ENCODE assay signal across 9 cellular contexts in genomic region chr7:134547738-134548054, GRCh38. TPM values are rescaled to one million over a fixed set of nuclear protein-coding genes. Genes with fewer than 3 reads are reported as not detected.
DNase-seq lines count a peak whose midpoint lies in the region; ATAC-seq, FAIRE-seq and TF ChIP-seq lines count a peak whose summit lies in the region.
"Had no signal": no experiment of that assay in that cellular context is flagged by ENCODE, and none has a peak within 500 bp of the region (broad histone marks: within the 10 kb centered on the region; RNA-seq: fewer than 3 reads in every experiment).

No MANE protein-coding gene starts in this region.

- no peak overlapping the region for H3K9ac ChIP-seq in HepG2 (ENCODE audit: insufficient read depth, low read depth, low read length)

- TF ChIP-seq EP300 in HepG2 (IDR thresholded peaks at IDR 0.05; ENCODE audit: low read depth in 2 of 2, low read length in 2 of 2) (no peak), HepG2 (CRISPR knock-in tag; IDR thresholded peaks at IDR 0.05; ENCODE audit: borderline replicate concordance) (no peak)

- H2AFZ ChIP-seq in HepG2 (ENCODE audit: low read length): no peak overlapping the region

- TF ChIP-seq CTCF in Caco-2 (IDR thresholded peaks at IDR 0.05; ENCODE audit: insufficient read depth in 1 of 2, low read depth in 1 of 2, low read length in 1 of 2, severe bottlenecking in 1 of 2, unreplicated experiment in 1 of 2): no peak
- TF ChIP-seq CTCF in bronchial epithelial cell (IDR thresholded peaks at IDR 0.05; ENCODE audit: insufficient read depth, low read length, severe bottlenecking): no peak
- TF ChIP-seq CTCF in HepG2 (CRISPR knock-in tag; IDR thresholded peaks at IDR 0.05): no peak

- H4K20me1 ChIP-seq in HepG2 (ENCODE audit: insufficient read depth, low read length): no peaks in the 10 kb centered on the region; the same call in 1 of the 2 replicates

- intact Hi-C loops in Caco-2 (cut with micrococcal nuclease; ENCODE audit: unreplicated experiment) (loop anchor here (1.0 kb wide), 3 partner anchors 33 to 115 kb away; no protein-coding TSS in a partner anchor), HepG2 (cut with micrococcal nuclease; ENCODE audit: unreplicated experiment) (loop anchor here (1.0 to 2.0 kb wide), 3 partner anchors 27 to 115 kb away; no protein-coding TSS in a partner anchor)

- 27% methylated on average over 10 of the region's 10 CpGs for WGBS in HepG2 (ENCODE audit: low lambda C conversion rate)
- WGBS in urinary bladder: 24% methylated on average over 10 of the region's 10 CpGs

- no peak overlapping the region for H3K27ac ChIP-seq in HepG2 (ENCODE audit: extremely low read length, insufficient read depth, low read length)
- H3K27ac ChIP-seq in urinary bladder (ENCODE audit: low read depth): no peak overlapping the region

- ATAC-seq in GM21367 (IDR thresholded peaks at IDR 0.05; ENCODE audit: unreplicated experiment): peak; percentile 74
- ATAC-seq in HG03520 (IDR thresholded peaks at IDR 0.05; ENCODE audit: unreplicated experiment): peak; percentile 70
- peak; percentile 90 for ATAC-seq in HepG2

- H3K27me3 ChIP-seq in Caco-2 (replicated peaks; ENCODE audit: control insufficient read depth, insufficient read depth, low read length) (no peaks in the 10 kb centered on the region), bronchial epithelial cell (ENCODE audit: control insufficient read depth, insufficient read depth, low read length) (no peaks in the 10 kb centered on the region), HepG2 (ENCODE audit: control insufficient read depth in 1 of 2, insufficient read depth in 2 of 2, low read length in 2 of 2) (peaks cover 0 to 38% of the 10 kb centered on the region in 2 experiments; a peak in 3 of 5 replicates)

- no peaks in the 10 kb centered on the region for H3K9me3 ChIP-seq in Caco-2
- no peaks in the 10 kb centered on the region for H3K9me3 ChIP-seq in HepG2 (ENCODE audit: low read length)

- DNase-seq in Caco-2 (peak in 1 of 2 experiments; percentile 52), bronchial epithelial cell (ENCODE audit: low read depth) (no peak), HepG2 (ENCODE audit: low spot score) (no peak), cerebellar nuclear complex (lab: John Stamatoyannopoulos, UW) (no peak), NCI-H128 (lab: John Stamatoyannopoulos, UW; ENCODE audit: unreplicated experiment) (no peak)

- no peaks in the 10 kb centered on the region for H3K36me3 Mint-ChIP-seq in Caco-2 (ENCODE audit: insufficient read depth, unreplicated experiment)

- H3K36me3 ChIP-seq in Caco-2 (ENCODE audit: control insufficient read depth, insufficient read depth, low read length) (no peaks in the 10 kb centered on the region), bronchial epithelial cell (ENCODE audit: control insufficient read depth, insufficient read depth, low read length) (no peaks in the 10 kb centered on the region), HepG2 (replicated peaks in 1 of 2; ENCODE audit: control insufficient read depth in 1 of 2, insufficient read depth in 2 of 2, low read length in 2 of 2) (no peaks in the 10 kb centered on the region), urinary bladder (ENCODE audit: insufficient read depth) (no peaks in the 10 kb centered on the region)

- no peak overlapping the region for H3K27ac Mint-ChIP-seq in Caco-2 (ENCODE audit: unreplicated experiment)

- H3K9me3 Mint-ChIP-seq in Caco-2 (ENCODE audit: unreplicated experiment): no peaks in the 10 kb centered on the region

- BruUV-seq in Caco-2 (replicated peaks; lab: Mats Ljungman, UMichigan) (no TSS peak), HepG2 (replicated peaks; lab: Mats Ljungman, UMichigan) (no TSS peak)

- peak overlapping the region; percentile 92 for H3K4me2 ChIP-seq in HepG2 (ENCODE audit: low read depth, low read length)

- no peak for TF ChIP-seq RAD21 in HepG2 (CRISPR knock-in tag; IDR thresholded peaks at IDR 0.05)

- CTCF ChIA-PET in Caco-2 (lab: Charles Lee): interaction anchor here (0.6 to 3.7 kb wide), 4 partner anchors 10 to 115 kb away, joined by 3 to 39 read pairs (median 5); partner anchors contain the start of gene AKR1B10
- CTCF ChIA-PET in HepG2 (lab: Yijun Ruan, JAX; ENCODE audit: low intra/inter-chr PET ratio, low total read pairs): interaction anchor here (1.1 to 1.8 kb wide), 4 partner anchors 28 to 115 kb away, joined by 7 to 11 read pairs (median 8); no protein-coding TSS in a partner anchor

- no peak for TF ChIP-seq POLR2A in HepG2 (IDR thresholded peaks at IDR 0.05; ENCODE audit: insufficient read depth in 1 of 2, low read depth in 2 of 2, low read length in 2 of 2)

- no peak for FAIRE-seq in bronchial epithelial cell (lab: Jason Lieb, UNC)
- FAIRE-seq in HepG2 (lab: Jason Lieb, UNC): no peak

- H3K4me1 Mint-ChIP-seq in Caco-2 (ENCODE audit: low read depth, unreplicated experiment): no peaks in the 10 kb centered on the region

- H3K4me3 Mint-ChIP-seq in Caco-2 (ENCODE audit: unreplicated experiment): peak overlapping the region; percentile 55

- no peaks in the 10 kb centered on the region for H3K4me1 ChIP-seq in Caco-2
- H3K4me1 ChIP-seq in HepG2 (ENCODE audit: insufficient read depth, low read length): peaks cover 21% of the 10 kb centered on the region
- no peaks in the 10 kb centered on the region for H3K4me1 ChIP-seq in urinary bladder (ENCODE audit: insufficient read depth)

- H3K4me3 ChIP-seq in Caco-2 (ENCODE audit: low read depth, low read length): 0 out of 2 replicates have a peak overlapping the region, but pooled peaks have one; percentile 4
- peak overlapping the region; percentile 29 for H3K4me3 ChIP-seq in bronchial epithelial cell (ENCODE audit: low read depth, low read length)
- peak overlapping the region; percentile 39 to 63 (median 44); a peak in 5 of 6 replicates for H3K4me3 ChIP-seq in HepG2 (replicated peaks in 1 of 3; ENCODE audit: insufficient read depth in 1 of 3, low read depth in 2 of 3, low read length in 3 of 3)
- H3K4me3 ChIP-seq in urinary bladder (ENCODE audit: low read depth, low read length): peak overlapping the region; percentile 32

- in situ Hi-C loops in HepG2 (cut with HindIII; ENCODE audit: extremely low pct_ligation_motif_present, low pct_unique_long_range_greater_than_20kb): no loop called here

- POLR2A ChIA-PET in Caco-2 (lab: Charles Lee): no interaction called here
- POLR2A ChIA-PET in HepG2 (lab: Yijun Ruan, JAX): interaction anchor here (1.3 kb wide), 1 partner anchor 115 kb away, joined by 3 read pairs; no protein-coding TSS in a partner anchor

- H3K79me2 ChIP-seq in HepG2 (ENCODE audit: insufficient read depth, low read length): no peaks in the 10 kb centered on the region

- H3K27me3 Mint-ChIP-seq in Caco-2 (ENCODE audit: insufficient read depth, unreplicated experiment): peaks cover 22% of the 10 kb centered on the region

RNA-seq across cellular contexts. Expression of gene AKR1B15, which starts 1.2 kb away (rescaled TPM):
- total RNA-seq in Caco-2 (2022) (not detected in 2 replicates), bronchial epithelial cell (under 0.01 and 0.13 TPM in 2 replicates), HepG2 (2016; rRNA removed; fragmentation: Illumina TruSeq; extraction: Trizol) (0.77 and 1.2 TPM in 2 replicates), urinary bladder (not detected)
- 0.18 TPM in 1 of 2 replicates, not detected in the other for total RNA-seq in HepG2 (2016; cell fraction: cytosol; rRNA removed; fragmentation: Illumina TruSeq; extraction: Trizol; ENCODE audit: low read depth)
- total RNA-seq in HepG2 (2016; cell fraction: insoluble cytoplasmic fraction; rRNA removed; fragmentation: Illumina TruSeq; extraction: Trizol): 1.3 and 1.6 TPM in 2 replicates
- 0.17 and 0.40 TPM in 2 replicates for total RNA-seq in HepG2 (2016; cell fraction: membrane; rRNA removed; fragmentation: Illumina TruSeq; extraction: Trizol)
- total RNA-seq in HepG2 (2016; cell fraction: nucleus; rRNA removed; fragmentation: Illumina TruSeq; extraction: Trizol): not detected in 2 replicates
- polyA plus RNA-seq in HepG2 (2011; rRNA removed) (not detected in 2 replicates), urinary bladder (0.86 TPM)
- 0.08 and 0.14 TPM in 2 replicates for polyA plus RNA-seq in HepG2 (2011; cell fraction: cytosol; rRNA removed)
- polyA plus RNA-seq in HepG2 (2011; cell fraction: nucleus; rRNA removed): not detected in 2 replicates
- polyA plus RNA-seq in HepG2 (2012): not detected in 2 replicates
- polyA plus RNA-seq in HepG2 (2016; cell fraction: cytosol; fragmentation: Illumina TruSeq; extraction: Trizol; ENCODE audit: low read depth): 0.20 and 0.22 TPM in 2 replicates
- 1.4 and 2.1 TPM in 2 replicates for polyA plus RNA-seq in HepG2 (2016; cell fraction: insoluble cytoplasmic fraction; fragmentation: Illumina TruSeq; extraction: Trizol; ENCODE audit: low read depth)
- polyA plus RNA-seq in HepG2 (2016; cell fraction: membrane; fragmentation: Illumina TruSeq; extraction: Trizol; ENCODE audit: low read depth): 0.17 and 0.19 TPM in 2 replicates
- polyA plus RNA-seq in HepG2 (2016; cell fraction: nucleus; fragmentation: Illumina TruSeq; extraction: Trizol; ENCODE audit: insufficient read depth, low read depth): 0.81 and 1.5 TPM in 2 replicates
- 0.07 TPM in 1 of 2 replicates, not detected in the other for polyA minus RNA-seq in HepG2 (2011; rRNA and poly(A)+ RNA removed; ENCODE audit: low replicate concordance)
- not detected in 2 replicates for polyA minus RNA-seq in HepG2 (2011; cell fraction: cytosol; rRNA and poly(A)+ RNA removed)
- polyA minus RNA-seq in HepG2 (2011; cell fraction: nucleus; rRNA and poly(A)+ RNA removed): not detected in 2 replicates
- total RNA-seq: HT1080 had no signal

RNA-seq across cellular contexts. Expression of gene AKR1B10, which starts 20.3 kb away (rescaled TPM):
- total RNA-seq in Caco-2 (2022) (0.74 and 0.84 TPM in 2 replicates), bronchial epithelial cell (6.5 and 11.1 TPM in 2 replicates), HepG2 (2016; rRNA removed; fragmentation: Illumina TruSeq; extraction: Trizol) (124 and 175 TPM in 2 replicates), urinary bladder (0.42 TPM)
- total RNA-seq in HepG2 (2016; cell fraction: cytosol; rRNA removed; fragmentation: Illumina TruSeq; extraction: Trizol; ENCODE audit: low read depth): 27.1 and 31.4 TPM in 2 replicates
- total RNA-seq in HepG2 (2016; cell fraction: insoluble cytoplasmic fraction; rRNA removed; fragmentation: Illumina TruSeq; extraction: Trizol): 133 and 188 TPM in 2 replicates
- 39.0 and 40.9 TPM in 2 replicates for total RNA-seq in HepG2 (2016; cell fraction: membrane; rRNA removed; fragmentation: Illumina TruSeq; extraction: Trizol)
- total RNA-seq in HepG2 (2016; cell fraction: nucleus; rRNA removed; fragmentation: Illumina TruSeq; extraction: Trizol): 53.1 and 55.3 TPM in 2 replicates
- polyA plus RNA-seq in HepG2 (2011; rRNA removed) (8.8 and 14.2 TPM in 2 replicates), urinary bladder (48.9 TPM)
- 9.4 and 12.0 TPM in 2 replicates for polyA plus RNA-seq in HepG2 (2011; cell fraction: cytosol; rRNA removed)
- polyA plus RNA-seq in HepG2 (2011; cell fraction: nucleus; rRNA removed): 4.4 and 5.1 TPM in 2 replicates
- 18.1 and 45.4 TPM in 2 replicates for polyA plus RNA-seq in HepG2 (2012)
- polyA plus RNA-seq in HepG2 (2016; cell fraction: cytosol; fragmentation: Illumina TruSeq; extraction: Trizol; ENCODE audit: low read depth): 20.9 and 22.4 TPM in 2 replicates
- polyA plus RNA-seq in HepG2 (2016; cell fraction: insoluble cytoplasmic fraction; fragmentation: Illumina TruSeq; extraction: Trizol; ENCODE audit: low read depth): 152 and 168 TPM in 2 replicates
- polyA plus RNA-seq in HepG2 (2016; cell fraction: membrane; fragmentation: Illumina TruSeq; extraction: Trizol; ENCODE audit: low read depth): 29.1 and 36.2 TPM in 2 replicates
- 89.8 and 96.1 TPM in 2 replicates for polyA plus RNA-seq in HepG2 (2016; cell fraction: nucleus; fragmentation: Illumina TruSeq; extraction: Trizol; ENCODE audit: insufficient read depth, low read depth)
- 2.2 and 5.8 TPM in 2 replicates for polyA minus RNA-seq in HepG2 (2011; rRNA and poly(A)+ RNA removed; ENCODE audit: low replicate concordance)
- polyA minus RNA-seq in HepG2 (2011; cell fraction: cytosol; rRNA and poly(A)+ RNA removed): 8.0 TPM in 2 replicates
- 3.2 and 4.4 TPM in 2 replicates for polyA minus RNA-seq in HepG2 (2011; cell fraction: nucleus; rRNA and poly(A)+ RNA removed)
